Comparison of ENCODE assay signal across 12 cellular contexts in the genomic region with DNA sequence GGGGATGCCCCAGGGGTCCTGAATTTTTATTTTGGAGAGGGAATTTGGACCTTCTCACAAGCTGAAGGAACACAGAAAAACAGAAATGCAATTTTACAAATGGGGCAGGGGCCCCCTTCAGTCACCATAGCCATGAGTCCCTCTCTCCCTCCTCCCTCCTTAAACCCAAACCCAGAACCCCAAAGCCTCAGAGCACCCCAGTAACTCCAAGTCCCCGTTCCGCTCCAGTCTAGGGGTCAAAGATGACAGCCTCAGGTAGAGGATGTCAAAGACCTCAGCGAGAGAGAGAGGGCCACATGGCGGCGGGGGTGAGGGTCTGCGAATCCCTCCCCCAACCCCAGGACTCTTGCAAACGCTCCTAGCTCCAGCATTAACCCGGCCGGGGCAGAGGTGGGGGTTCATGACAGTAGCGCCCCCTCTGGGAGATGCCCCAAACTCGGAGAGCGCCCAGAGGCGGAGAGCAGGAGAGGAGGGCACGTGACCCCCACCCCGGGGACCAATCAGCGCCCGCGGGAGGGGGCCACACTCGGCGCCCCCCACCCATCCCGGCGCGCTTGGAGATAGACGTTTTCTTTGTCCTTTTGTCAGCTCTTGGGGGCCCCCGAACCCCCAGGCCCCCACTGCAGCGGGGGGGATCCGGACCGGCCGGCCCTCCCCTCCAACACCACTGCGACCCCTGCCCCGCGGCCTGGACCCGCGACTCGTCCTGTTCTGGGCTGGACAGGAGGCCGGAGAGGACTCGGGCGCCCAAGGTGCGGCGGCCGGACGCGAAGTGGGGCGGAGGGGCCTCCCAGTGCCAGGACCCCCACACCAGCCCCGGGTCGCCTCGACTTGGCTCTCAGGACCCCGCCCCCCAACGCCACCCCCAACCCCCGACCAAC. TPM values are rescaled to one million over a fixed set of nuclear protein-coding genes. Genes with fewer than 3 reads are reported as not detected.
DNase-seq lines count a peak whose midpoint lies in the region; ATAC-seq and TF ChIP-seq lines count a peak whose summit lies in the region.
"Had no signal": no experiment of that assay in that cellular context is flagged by ENCODE, and none has a peak within 500 bp of the region (broad histone marks: within the 10 kb centered on the region; RNA-seq: fewer than 3 reads in every experiment).

No MANE protein-coding gene starts in this region.

- no peak for ATAC-seq in PC-3
- no peak for ATAC-seq in HG03039 (IDR thresholded peaks at IDR 0.05; ENCODE audit: unreplicated experiment)
- ATAC-seq in HG02970 (IDR thresholded peaks at IDR 0.05; ENCODE audit: low FRiP score, unreplicated experiment), result no peak

- no peak overlapping the region for H3K4me2 ChIP-seq in PC-3 (ENCODE audit: low read length)

- no TSS peak for BruUV-seq in PC-3 (replicated peaks; lab: Mats Ljungman, UMichigan)

- H3K27me3 ChIP-seq in H7 (ENCODE audit: control insufficient read depth, insufficient read depth, low read length), result peaks cover 14% of the 10 kb centered on the region
- H3K27me3 ChIP-seq in PC-3 (ENCODE audit: low read length), result peaks cover 7% of the 10 kb centered on the region; the same call in 1 of the 2 replicates
- peaks cover 27 to 91% (median 85%) of the 10 kb centered on the region in 3 donors for H3K27me3 ChIP-seq in sigmoid colon
- peaks cover 0 to 77% of the 10 kb centered on the region in 2 donors for H3K27me3 ChIP-seq in tibial nerve

- no peak overlapping the region for H3K4me3 Mint-ChIP-seq in activated CD4-positive, alpha-beta T cell treated with anti-CD3 and anti-CD28 coated beads, Interleukin-2, amount 10 ng/mL, durations not matched to agents 24 days and 14 days
- H3K4me3 Mint-ChIP-seq: activated B cell treated with CpG ODN at 0.5 μM for 24 hours; activated naive CD8-positive, alpha-beta T cell treated with anti-CD3 and anti-CD28 coated beads for 36 hours had no signal

- peaks cover 50% of the 10 kb centered on the region for H3K27me3 Mint-ChIP-seq in activated CD4-positive, alpha-beta T cell treated with anti-CD3 and anti-CD28 coated beads, Interleukin-2, amount 10 ng/mL, durations not matched to agents 24 days and 14 days

- peaks cover 17% of the 10 kb centered on the region for H3K4me1 ChIP-seq in PC-3 (ENCODE audit: insufficient read depth, low read length)
- H3K4me1 ChIP-seq in sigmoid colon, result peaks cover 0 to 26% (median 24%) of the 10 kb centered on the region in 4 donors
- H3K4me1 ChIP-seq in tibial nerve, result peaks cover 0 to 43% (median 16%) of the 10 kb centered on the region in 4 donors

- H3K9me2 ChIP-seq in PC-3 (replicated peaks; ENCODE audit: low read length), result no peaks in the 10 kb centered on the region

- no peaks in the 10 kb centered on the region for H3F3A ChIP-seq in PC-3 (ENCODE audit: low read length, unreplicated experiment)

- WGBS in sigmoid colon, 2 donors, result 5 to 7% methylated on average over 50 of the region's 50 CpGs
- 7 to 23% methylated on average over 10 to 38 of the region's 50 CpGs for WGBS in tibial nerve, 2 donors

- CTCF ChIA-PET in PC-3 (lab: Charles Lee), result interaction anchor here (0.6 kb wide), 1 partner anchor 54 kb away, joined by 4 read pairs; no protein-coding TSS in a partner anchor

- DNase-seq in H7 (peak; percentile 95), PC-3 (no peak), head of caudate nucleus (peak in 34 of 42 donors; percentile 14 to 83 (median 51)), sigmoid colon (no peak), tibial nerve (ENCODE audit: low spot score in 2 of 2) (no peak)
- no peak for DNase-seq in activated CD4-positive, alpha-beta T cell treated with anti-CD3 and anti-CD28 coated beads, Interleukin-2, amount 10 ng/mL, durations not matched to agents 24 days and 14 days
- DNase-seq: activated B cell treated with CpG ODN at 0.5 μM for 24 hours; activated naive CD8-positive, alpha-beta T cell treated with anti-CD3 and anti-CD28 coated beads for 36 hours had no signal

- H3K27ac ChIP-seq in PC-3 (ENCODE audit: low read length) (no peak overlapping the region), sigmoid colon (peak overlapping the region in 1 of 4 donors; percentile 55), tibial nerve (peak overlapping the region in 1 of 4 donors; percentile 45)

- intact Hi-C loops in PC-3 (cut with micrococcal nuclease), result no loop called here
- intact Hi-C loops in head of caudate nucleus (cut with DNase I), result no loop called here
- intact Hi-C loops in sigmoid colon (cut with DNase I), result no loop called here
- intact Hi-C loops in activated CD4-positive, alpha-beta T cell treated with anti-CD3 and anti-CD28 coated beads, Interleukin-2, amount 10 ng/mL, durations not matched to agents 24 days and 14 days (cut with micrococcal nuclease), result no loop called here

- no peaks in the 10 kb centered on the region for H3K36me3 Mint-ChIP-seq in activated CD4-positive, alpha-beta T cell treated with anti-CD3 and anti-CD28 coated beads, Interleukin-2, amount 10 ng/mL, durations not matched to agents 24 days and 14 days (ENCODE audit: low read depth)
- H3K36me3 Mint-ChIP-seq: activated naive CD8-positive, alpha-beta T cell treated with anti-CD3 and anti-CD28 coated beads for 36 hours had no signal

- peaks cover 5% of the 10 kb centered on the region for H3K4me1 Mint-ChIP-seq in activated CD4-positive, alpha-beta T cell treated with anti-CD3 and anti-CD28 coated beads, Interleukin-2, amount 10 ng/mL, durations not matched to agents 24 days and 14 days
- H3K4me1 Mint-ChIP-seq: activated naive CD8-positive, alpha-beta T cell treated with anti-CD3 and anti-CD28 coated beads for 36 hours had no signal

- H3K79me2 ChIP-seq in PC-3 (ENCODE audit: low read length), result no peaks in the 10 kb centered on the region

- H4K20me1 ChIP-seq in PC-3 (ENCODE audit: low read length), result no peaks in the 10 kb centered on the region

- no peak overlapping the region for H2AFZ ChIP-seq in PC-3 (ENCODE audit: low read length)

- no peaks in the 10 kb centered on the region for H3K9me3 ChIP-seq in PC-3 (ENCODE audit: low read length)
- H3K9me3 ChIP-seq in sigmoid colon, result no peaks in the 10 kb centered on the region
- H3K9me3 ChIP-seq in tibial nerve, result no peaks in the 10 kb centered on the region

- no peaks in the 10 kb centered on the region for H3K9me3 Mint-ChIP-seq in activated CD4-positive, alpha-beta T cell treated with anti-CD3 and anti-CD28 coated beads, Interleukin-2, amount 10 ng/mL, durations not matched to agents 24 days and 14 days
- H3K9me3 Mint-ChIP-seq: activated B cell treated with CpG ODN at 0.5 μM for 24 hours; activated naive CD8-positive, alpha-beta T cell treated with anti-CD3 and anti-CD28 coated beads for 36 hours had no signal

- H3K4me3 ChIP-seq in H7 (ENCODE audit: insufficient read depth, low read depth, low read length) (peak overlapping the region; percentile 64), PC-3 (ENCODE audit: low read length) (no peak overlapping the region), sigmoid colon (peak overlapping the region in 3 of 4 donors; percentile 24 to 34 (median 34)), tibial nerve (peak overlapping the region in 2 of 4 donors; percentile 1 to 45)

- H3K27ac Mint-ChIP-seq in activated CD4-positive, alpha-beta T cell treated with anti-CD3 and anti-CD28 coated beads, Interleukin-2, amount 10 ng/mL, durations not matched to agents 24 days and 14 days, result no peak overlapping the region
- H3K27ac Mint-ChIP-seq: activated B cell treated with CpG ODN at 0.5 μM for 24 hours; activated naive CD8-positive, alpha-beta T cell treated with anti-CD3 and anti-CD28 coated beads for 36 hours had no signal

- POLR2A ChIA-PET in PC-3 (lab: Charles Lee; ENCODE audit: unreplicated experiment), result no interaction called here

- no peaks in the 10 kb centered on the region; the same call in 1 of the 2 replicates for H3K36me3 ChIP-seq in H7 (replicated peaks; ENCODE audit: control insufficient read depth, insufficient read depth, low read length)
- H3K36me3 ChIP-seq in PC-3 (ENCODE audit: low read depth, low read length), result no peaks in the 10 kb centered on the region
- H3K36me3 ChIP-seq in sigmoid colon, result no peaks in the 10 kb centered on the region
- H3K36me3 ChIP-seq in tibial nerve, result no peaks in the 10 kb centered on the region

- no peak overlapping the region for H3K9ac ChIP-seq in PC-3 (ENCODE audit: low read length)

- TF ChIP-seq EP300 in sigmoid colon (IDR thresholded peaks at IDR 0.05), result no peak
- no peak for TF ChIP-seq EP300 in tibial nerve (IDR thresholded peaks at IDR 0.05)

- no peak for TF ChIP-seq POLR2A in sigmoid colon (IDR thresholded peaks at IDR 0.05)
- TF ChIP-seq POLR2A in tibial nerve (IDR thresholded peaks at IDR 0.05), result no peak

- TF ChIP-seq CTCF in PC-3 (conservative IDR thresholded peaks at IDR 0.05; ENCODE audit: low read depth, low read length) (peak; percentile 43; the same call in 1 of the 2 replicates), sigmoid colon (IDR thresholded peaks at IDR 0.05) (no peak), tibial nerve (IDR thresholded peaks at IDR 0.05) (no peak)

RNA-seq across cellular contexts. Expression of a gene that starts 20.8 kb away (rescaled TPM):
- 38.4 and 43.0 TPM in 2 replicates for total RNA-seq in H7 (2014; rRNA removed; shearing (Covaris generic))
- 7.3 and 9.0 TPM in 2 replicates for total RNA-seq in PC-3 (2014; rRNA removed)
- 1 to 10 TPM; 1.1 to 5.7 (median 1.6) TPM for total RNA-seq in sigmoid colon
- polyA plus RNA-seq in sigmoid colon, result 10 to 100 TPM in 1 of 3 donors, 1 to 10 TPM in 1, under 1 TPM in 1; 0.60 to 16.9 (median 4.7) TPM
- 0.40 TPM in 1 of 2 replicates, not detected in the other for total RNA-seq in activated CD4-positive, alpha-beta T cell treated with anti-CD3 and anti-CD28 coated beads, Interleukin-2, amount 10 ng/mL, durations not matched to agents 24 days and 14 days
- total RNA-seq in tibial nerve, result 10 to 100 TPM in 2 of 4 donors, 1 to 10 TPM in 2; 1.5 to 18.6 (median 7.4) TPM
- total RNA-seq: activated naive CD8-positive, alpha-beta T cell treated with anti-CD3 and anti-CD28 coated beads for 36 hours had no signal

RNA-seq across cellular contexts. Expression of a gene that starts 40.4 kb away (rescaled TPM):
- total RNA-seq in H7 (2014; rRNA removed; shearing (Covaris generic)), result 0.10 and 0.30 TPM in 2 replicates
- 0.23 and 0.51 TPM in 2 replicates for total RNA-seq in PC-3 (2014; rRNA removed)
- 1 to 10 TPM in 1 of 4 donors, under 1 TPM in 2, not detected in 1; 0.36 to 2.3 (median 0.49) TPM for total RNA-seq in sigmoid colon
- 10 to 100 TPM in 1 of 3 donors, 1 to 10 TPM in 2; 2.4 to 21.0 (median 3.7) TPM for polyA plus RNA-seq in sigmoid colon
- total RNA-seq in activated CD4-positive, alpha-beta T cell treated with anti-CD3 and anti-CD28 coated beads, Interleukin-2, amount 10 ng/mL, durations not matched to agents 24 days and 14 days, result 0.24 and 0.40 TPM in 2 replicates
- 1 to 10 TPM in 3 of 4 donors, under 1 TPM in 1; 0.66 to 2.5 (median 1.4) TPM for total RNA-seq in tibial nerve
- total RNA-seq: fibroblast of lung, LHCN-M2 had no signal

RNA-seq across cellular contexts. Expression of a gene that starts 45.2 kb away (rescaled TPM):
- total RNA-seq in H7 (2014; rRNA removed; shearing (Covaris generic)), result 1.3 and 2.5 TPM in 2 replicates
- total RNA-seq in PC-3 (2014; rRNA removed) (1.2 and 3.3 TPM in 2 replicates), sigmoid colon (10 to 100 TPM in 1 of 4 donors, 1 to 10 TPM in 3; 2.5 to 10.0 (median 4.2) TPM), tibial nerve (10 to 100 TPM; 12.0 to 26.7 (median 19.1) TPM)
- polyA plus RNA-seq in sigmoid colon, result 1 to 10 TPM in 2 of 3 donors, under 1 TPM in 1; 0.69 to 3.1 (median 2.4) TPM
- total RNA-seq in activated CD4-positive, alpha-beta T cell treated with anti-CD3 and anti-CD28 coated beads, Interleukin-2, amount 10 ng/mL, durations not matched to agents 24 days and 14 days, result not detected in 2 replicates
- total RNA-seq: fibroblast of lung had no signal
- polyA plus RNA-seq: fibroblast of lung had no signal

RNA-seq across cellular contexts. Expression of a gene that starts 59.1 kb away (rescaled TPM):
- 9.4 and 11.1 TPM in 2 replicates for total RNA-seq in H7 (2014; rRNA removed; shearing (Covaris generic))
- total RNA-seq in PC-3 (2014; rRNA removed), result 8.3 and 12.0 TPM in 2 replicates
- total RNA-seq in sigmoid colon, result 10 to 100 TPM; 18.9 to 25.2 (median 20.0) TPM
- 10 to 100 TPM in 1 of 3 donors, 1 to 10 TPM in 2; 3.7 to 17.1 (median 4.8) TPM for polyA plus RNA-seq in sigmoid colon
- total RNA-seq in activated CD4-positive, alpha-beta T cell treated with anti-CD3 and anti-CD28 coated beads, Interleukin-2, amount 10 ng/mL, durations not matched to agents 24 days and 14 days, result 12.5 and 13.5 TPM in 2 replicates
- 1 to 10 TPM; 7.3 to 8.8 (median 8.4) TPM for total RNA-seq in tibial nerve

Comparison
In these comparisons a context has a peak if more than half of its experiments do, and no peak if none do; other contexts are left out.
1. DNase-seq: peak in H7 (single experiment) and head of caudate nucleus (34 of 42); none in PC-3 (single experiment), sigmoid colon (single experiment), activated CD4-positive, alpha-beta T cell treated with anti-CD3 and anti-CD28 coated beads, Interleukin-2, amount 10 ng/mL, durations not matched to agents 24 days and 14 days (single experiment) and tibial nerve (0 of 2).